ENCODE assay signal across 11 cellular contexts in genomic region chr16:3642397-3643094, GRCh38. TPM values are rescaled to one million over a fixed set of nuclear protein-coding genes. Genes with fewer than 3 reads are reported as not detected.
A peak's percentile ranks its signal among the peaks of the same experiment; 100 is the strongest.
DNase-seq lines count a peak whose midpoint lies in the region; ATAC-seq and TF ChIP-seq lines count a peak whose summit lies in the region.
"Had no signal": no experiment of that assay in that cellular context is flagged by ENCODE, and none has a peak within 500 bp of the region (broad histone marks: within the 10 kb centered on the region; RNA-seq: fewer than 3 reads in every experiment).

No MANE protein-coding gene starts in this region.

- WGBS in testis, 2 donors, result 78 to 88% methylated on average over 19 to 21 of the region's 21 CpGs

- H3K36me3 ChIP-seq in testis (ENCODE audit: low read depth, missing control alignments), result no peaks in the 10 kb centered on the region

- H3K9me3 ChIP-seq in testis, result no peaks in the 10 kb centered on the region
- H3K9me3 ChIP-seq: vagina had no signal

- peak; percentile 43 for DNase-seq in activated effector memory CD4-positive, alpha-beta T cell treated with anti-CD3 and anti-CD28 coated beads, Interleukin-2, amount 50 U/mL, for 16 hours
- no peak for DNase-seq in activated effector memory CD4-positive, alpha-beta T cell treated with Interleukin-2 at 50 U/mL for 16 hours
- DNase-seq in activated CD8-positive, alpha-beta memory T cell treated with anti-CD3 and anti-CD28 coated beads, Interleukin-2, amount 50 U/mL, for 48 hours, result peak; percentile 40
- DNase-seq in hepatic stellate cell (ENCODE audit: low spot score) (peak; percentile 80), testis (peak; percentile 11), DMS79 (lab: John Stamatoyannopoulos, UW) (no peak), NCI-H748 treated with DMSO at 0.1 percent for 48 hours (lab: John Stamatoyannopoulos, UW) (no peak)
- DNase-seq: activated T-cell treated with anti-CD3 and anti-CD28 coated beads, Interleukin-2, amount 50 U/mL, for 4 hours; Karpas-422 had no signal

- no peaks in the 10 kb centered on the region for H3K27me3 ChIP-seq in testis
- H3K27me3 ChIP-seq: vagina had no signal

- no peak overlapping the region for H3K4me3 ChIP-seq in testis

- no peak overlapping the region for H3K27ac ChIP-seq in testis
- H3K27ac ChIP-seq: vagina had no signal

- peaks cover 3% of the 10 kb centered on the region for H3K4me1 ChIP-seq in testis

- ATAC-seq in HG02870 (IDR thresholded peaks at IDR 0.05; ENCODE audit: unreplicated experiment), result no peak
- ATAC-seq: activated T-cell treated with anti-CD3 and anti-CD28 coated beads, Interleukin-2, amount 50 U/mL, for 4 hours had no signal

- intact Hi-C loops in testis (cut with DNase I; ENCODE audit: low total_unique reads), result no loop called here

- no peak for TF ChIP-seq CTCF in testis (IDR thresholded peaks at IDR 0.05)

- TF ChIP-seq POLR2A in testis (IDR thresholded peaks at IDR 0.05), result no peak

RNA-seq across cellular contexts. Expression of gene DNASE1, which starts 11.9 kb away (rescaled TPM):
- total RNA-seq in testis, result 10 to 100 TPM; 54.0 to 54.5 TPM
- polyA plus RNA-seq in testis (ENCODE audit: insufficient read depth, low read depth, low replicate concordance), result 25.9 TPM

RNA-seq across cellular contexts. Expression of gene SLX4, which starts 31.1 kb away (rescaled TPM):
- total RNA-seq in testis, result 10 to 100 TPM; 28.0 to 41.3 TPM
- 25.9 TPM for polyA plus RNA-seq in testis (ENCODE audit: insufficient read depth, low read depth, low replicate concordance)

Comparison
In these comparisons a context has a peak if more than half of its experiments do, and no peak if none do; other contexts are left out.
1. DNase-seq: peak in activated effector memory CD4-positive, alpha-beta T cell treated with anti-CD3 and anti-CD28 coated beads, Interleukin-2, amount 50 U/mL, for 16 hours (single experiment), activated CD8-positive, alpha-beta memory T cell treated with anti-CD3 and anti-CD28 coated beads, Interleukin-2, amount 50 U/mL, for 48 hours (single experiment), hepatic stellate cell (single experiment) and testis (single experiment); none in activated effector memory CD4-positive, alpha-beta T cell treated with Interleukin-2 at 50 U/mL for 16 hours (single experiment), DMS79 (single experiment) and NCI-H748 treated with DMSO at 0.1 percent for 48 hours (single experiment).